12 cellular contexts compared by ENCODE assay signal in genomic region chr12:73421832-73422231, GRCh38.
A peak's percentile ranks its signal among the peaks of the same experiment; 100 is the strongest.
DNase-seq lines count a peak whose midpoint lies in the region; ATAC-seq and TF ChIP-seq lines count a peak whose summit lies in the region.
"Had no signal": no experiment of that assay in that cellular context is flagged by ENCODE, and none has a peak within 500 bp of the region (broad histone marks: within the 10 kb centered on the region; RNA-seq: fewer than 3 reads in every experiment).

No MANE protein-coding gene starts in this region.

- no peaks in the 10 kb centered on the region for H3F3A ChIP-seq in GM23338 (replicated peaks; ENCODE audit: low read depth)

- TF ChIP-seq CTCF in choroid plexus epithelial cell (conservative IDR thresholded peaks at IDR 0.05; ENCODE audit: low read depth, low read length) (no peak), progenitor cell of endocrine pancreas (IDR thresholded peaks at IDR 0.05; ENCODE audit: unreplicated experiment) (no peak), GM23338 (conservative IDR thresholded peaks at IDR 0.05; ENCODE audit: low read depth in 2 of 2) (no peak)

- no peaks in the 10 kb centered on the region for H3K27me3 ChIP-seq in GM23338 (ENCODE audit: insufficient read depth)

- no peak overlapping the region for H2AFZ ChIP-seq in GM23338

- H3K4me3 ChIP-seq in choroid plexus epithelial cell (ENCODE audit: low read depth, low read length) (peak overlapping the region; percentile 28), GM23338 (no peak overlapping the region)

- H3K27me3 Mint-ChIP-seq in progenitor cell of endocrine pancreas, result no peaks in the 10 kb centered on the region
- no peaks in the 10 kb centered on the region for H3K27me3 Mint-ChIP-seq in GM23338 (ENCODE audit: insufficient read depth, low read depth, poor library complexity)

- DNase-seq in Ammon's horn (ENCODE audit: low spot score) (peak; percentile 2), choroid plexus epithelial cell (ENCODE audit: low read depth) (peak; percentile 13), progenitor cell of endocrine pancreas (ENCODE audit: low spot score, unreplicated experiment) (no peak), GM23338 (ENCODE audit: low spot score) (no peak), KBM-7 (no peak)
- no peak for DNase-seq in effector CD8-positive, alpha-beta T cell (lab: John Stamatoyannopoulos, UW)
- DNase-seq: H7, Kasumi-1, NCI-H524 had no signal

- ATAC-seq in GM19351 (IDR thresholded peaks at IDR 0.05; ENCODE audit: unreplicated experiment) (peak; percentile 88), HG03460 (IDR thresholded peaks at IDR 0.05; ENCODE audit: unreplicated experiment) (peak; percentile 84), GM23338 (no peak)

- no peaks in the 10 kb centered on the region for H3K4me1 ChIP-seq in GM23338 (ENCODE audit: insufficient read depth)

- H3K27ac ChIP-seq in GM23338 (ENCODE audit: low read depth), result no peak overlapping the region

- H3K9me3 Mint-ChIP-seq in progenitor cell of endocrine pancreas (ENCODE audit: low read depth) (peaks cover 14% of the 10 kb centered on the region), GM23338 (peaks cover 27% of the 10 kb centered on the region)

- in situ Hi-C loops in KBM-7 (cut with MboI; ENCODE audit: low pct_unique_long_range_greater_than_20kb, low sequenced_read_pairs), result no loop called here

- H3K4me2 ChIP-seq in GM23338, result no peak overlapping the region

- H3K36me3 Mint-ChIP-seq in progenitor cell of endocrine pancreas (ENCODE audit: insufficient read depth), result peaks cover 5% of the 10 kb centered on the region
- peaks cover 18% of the 10 kb centered on the region for H3K36me3 Mint-ChIP-seq in GM23338 (ENCODE audit: low read depth)

- H4K20me1 ChIP-seq in GM23338 (replicated peaks; ENCODE audit: insufficient read depth), result no peaks in the 10 kb centered on the region

- no peaks in the 10 kb centered on the region for H3K4me1 Mint-ChIP-seq in progenitor cell of endocrine pancreas (ENCODE audit: low read depth)
- no peaks in the 10 kb centered on the region for H3K4me1 Mint-ChIP-seq in GM23338

- H3K27ac Mint-ChIP-seq in progenitor cell of endocrine pancreas (no peak overlapping the region), GM23338 (no peak overlapping the region)
- H3K27ac Mint-ChIP-seq: activated T-helper 2 cell treated with anti-CD3 and anti-CD28 coated beads, Interferon-gamma antibody, Interleukin-2, Interleukin-4, amounts not matched to agents 10 μg/mL and 5 μg/mL and 100 μg/mL, durations not matched to agents 14 hours and 24 hours and 36 hours had no signal

- H3K4me3 Mint-ChIP-seq in progenitor cell of endocrine pancreas (ENCODE audit: low read depth) (no peak overlapping the region), GM23338 (no peak overlapping the region)

- peaks cover 12% of the 10 kb centered on the region; the same call in 1 of the 2 replicates for H3K9me2 ChIP-seq in GM23338 (ENCODE audit: insufficient read depth)

- no peaks in the 10 kb centered on the region for H3K79me2 ChIP-seq in GM23338 (replicated peaks; ENCODE audit: insufficient read depth)

- peaks cover 10% of the 10 kb centered on the region for H3K36me3 ChIP-seq in GM23338 (ENCODE audit: insufficient read depth)

TF ChIP-seq in GM23338, 12 proteins besides CTCF, POLR2A, EP300 and RAD21 (continues in another document):
- TF ChIP-seq EZH2 (IDR thresholded peaks at IDR 0.05; ENCODE audit: low read depth, unreplicated experiment), result no peak
- TF ChIP-seq, protein P1, sequence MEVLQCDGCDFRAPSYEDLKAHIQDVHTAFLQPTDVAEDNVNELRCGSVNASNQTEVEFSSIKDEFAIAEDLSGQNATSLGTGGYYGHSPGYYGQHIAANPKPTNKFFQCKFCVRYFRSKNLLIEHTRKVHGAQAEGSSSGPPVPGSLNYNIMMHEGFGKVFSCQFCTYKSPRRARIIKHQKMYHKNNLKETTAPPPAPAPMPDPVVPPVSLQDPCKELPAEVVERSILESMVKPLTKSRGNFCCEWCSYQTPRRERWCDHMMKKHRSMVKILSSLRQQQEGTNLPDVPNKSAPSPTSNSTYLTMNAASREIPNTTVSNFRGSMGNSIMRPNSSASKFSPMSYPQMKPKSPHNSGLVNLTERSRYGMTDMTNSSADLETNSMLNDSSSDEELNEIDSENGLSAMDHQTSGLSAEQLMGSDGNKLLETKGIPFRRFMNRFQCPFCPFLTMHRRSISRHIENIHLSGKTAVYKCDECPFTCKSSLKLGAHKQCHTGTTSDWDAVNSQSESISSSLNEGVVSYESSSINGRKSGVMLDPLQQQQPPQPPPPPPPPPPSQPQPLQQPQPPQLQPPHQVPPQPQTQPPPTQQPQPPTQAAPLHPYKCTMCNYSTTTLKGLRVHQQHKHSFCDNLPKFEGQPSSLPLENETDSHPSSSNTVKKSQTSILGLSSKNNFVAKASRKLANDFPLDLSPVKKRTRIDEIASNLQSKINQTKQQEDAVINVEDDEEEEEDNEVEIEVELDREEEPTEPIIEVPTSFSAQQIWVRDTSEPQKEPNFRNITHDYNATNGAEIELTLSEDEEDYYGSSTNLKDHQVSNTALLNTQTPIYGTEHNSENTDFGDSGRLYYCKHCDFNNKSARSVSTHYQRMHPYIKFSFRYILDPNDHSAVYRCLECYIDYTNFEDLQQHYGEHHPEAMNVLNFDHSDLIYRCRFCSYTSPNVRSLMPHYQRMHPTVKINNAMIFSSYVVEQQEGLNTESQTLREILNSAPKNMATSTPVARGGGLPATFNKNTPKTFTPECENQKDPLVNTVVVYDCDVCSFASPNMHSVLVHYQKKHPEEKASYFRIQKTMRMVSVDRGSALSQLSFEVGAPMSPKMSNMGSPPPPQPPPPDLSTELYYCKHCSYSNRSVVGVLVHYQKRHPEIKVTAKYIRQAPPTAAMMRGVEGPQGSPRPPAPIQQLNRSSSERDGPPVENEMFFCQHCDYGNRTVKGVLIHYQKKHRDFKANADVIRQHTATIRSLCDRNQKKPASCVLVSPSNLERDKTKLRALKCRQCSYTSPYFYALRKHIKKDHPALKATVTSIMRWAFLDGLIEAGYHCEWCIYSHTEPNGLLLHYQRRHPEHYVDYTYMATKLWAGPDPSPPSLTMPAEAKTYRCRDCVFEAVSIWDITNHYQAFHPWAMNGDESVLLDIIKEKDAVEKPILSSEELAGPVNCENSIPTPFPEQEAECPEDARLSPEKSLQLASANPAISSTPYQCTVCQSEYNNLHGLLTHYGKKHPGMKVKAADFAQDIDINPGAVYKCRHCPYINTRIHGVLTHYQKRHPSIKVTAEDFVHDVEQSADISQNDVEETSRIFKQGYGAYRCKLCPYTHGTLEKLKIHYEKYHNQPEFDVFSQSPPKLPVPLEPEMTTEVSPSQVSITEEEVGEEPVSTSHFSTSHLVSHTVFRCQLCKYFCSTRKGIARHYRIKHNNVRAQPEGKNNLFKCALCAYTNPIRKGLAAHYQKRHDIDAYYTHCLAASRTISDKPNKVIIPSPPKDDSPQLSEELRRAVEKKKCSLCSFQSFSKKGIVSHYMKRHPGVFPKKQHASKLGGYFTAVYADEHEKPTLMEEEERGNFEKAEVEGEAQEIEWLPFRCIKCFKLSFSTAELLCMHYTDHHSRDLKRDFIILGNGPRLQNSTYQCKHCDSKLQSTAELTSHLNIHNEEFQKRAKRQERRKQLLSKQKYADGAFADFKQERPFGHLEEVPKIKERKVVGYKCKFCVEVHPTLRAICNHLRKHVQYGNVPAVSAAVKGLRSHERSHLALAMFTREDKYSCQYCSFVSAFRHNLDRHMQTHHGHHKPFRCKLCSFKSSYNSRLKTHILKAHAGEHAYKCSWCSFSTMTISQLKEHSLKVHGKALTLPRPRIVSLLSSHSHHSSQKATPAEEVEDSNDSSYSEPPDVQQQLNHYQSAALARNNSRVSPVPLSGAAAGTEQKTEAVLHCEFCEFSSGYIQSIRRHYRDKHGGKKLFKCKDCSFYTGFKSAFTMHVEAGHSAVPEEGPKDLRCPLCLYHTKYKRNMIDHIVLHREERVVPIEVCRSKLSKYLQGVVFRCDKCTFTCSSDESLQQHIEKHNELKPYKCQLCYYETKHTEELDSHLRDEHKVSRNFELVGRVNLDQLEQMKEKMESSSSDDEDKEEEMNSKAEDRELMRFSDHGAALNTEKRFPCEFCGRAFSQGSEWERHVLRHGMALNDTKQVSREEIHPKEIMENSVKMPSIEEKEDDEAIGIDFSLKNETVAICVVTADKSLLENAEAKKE (CRISPR knock-in tag; IDR thresholded peaks at IDR 0.05), result no peak
- TF ChIP-seq ZNF114 (CRISPR knock-in tag; IDR thresholded peaks at IDR 0.05), result no peak
- TF ChIP-seq, protein P2, sequence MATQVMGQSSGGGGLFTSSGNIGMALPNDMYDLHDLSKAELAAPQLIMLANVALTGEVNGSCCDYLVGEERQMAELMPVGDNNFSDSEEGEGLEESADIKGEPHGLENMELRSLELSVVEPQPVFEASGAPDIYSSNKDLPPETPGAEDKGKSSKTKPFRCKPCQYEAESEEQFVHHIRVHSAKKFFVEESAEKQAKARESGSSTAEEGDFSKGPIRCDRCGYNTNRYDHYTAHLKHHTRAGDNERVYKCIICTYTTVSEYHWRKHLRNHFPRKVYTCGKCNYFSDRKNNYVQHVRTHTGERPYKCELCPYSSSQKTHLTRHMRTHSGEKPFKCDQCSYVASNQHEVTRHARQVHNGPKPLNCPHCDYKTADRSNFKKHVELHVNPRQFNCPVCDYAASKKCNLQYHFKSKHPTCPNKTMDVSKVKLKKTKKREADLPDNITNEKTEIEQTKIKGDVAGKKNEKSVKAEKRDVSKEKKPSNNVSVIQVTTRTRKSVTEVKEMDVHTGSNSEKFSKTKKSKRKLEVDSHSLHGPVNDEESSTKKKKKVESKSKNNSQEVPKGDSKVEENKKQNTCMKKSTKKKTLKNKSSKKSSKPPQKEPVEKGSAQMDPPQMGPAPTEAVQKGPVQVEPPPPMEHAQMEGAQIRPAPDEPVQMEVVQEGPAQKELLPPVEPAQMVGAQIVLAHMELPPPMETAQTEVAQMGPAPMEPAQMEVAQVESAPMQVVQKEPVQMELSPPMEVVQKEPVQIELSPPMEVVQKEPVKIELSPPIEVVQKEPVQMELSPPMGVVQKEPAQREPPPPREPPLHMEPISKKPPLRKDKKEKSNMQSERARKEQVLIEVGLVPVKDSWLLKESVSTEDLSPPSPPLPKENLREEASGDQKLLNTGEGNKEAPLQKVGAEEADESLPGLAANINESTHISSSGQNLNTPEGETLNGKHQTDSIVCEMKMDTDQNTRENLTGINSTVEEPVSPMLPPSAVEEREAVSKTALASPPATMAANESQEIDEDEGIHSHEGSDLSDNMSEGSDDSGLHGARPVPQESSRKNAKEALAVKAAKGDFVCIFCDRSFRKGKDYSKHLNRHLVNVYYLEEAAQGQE (IDR thresholded peaks at IDR 0.05; ENCODE audit: unreplicated experiment), result no peak
- no peak for TF ChIP-seq STAT1 (IDR thresholded peaks at IDR 0.05; ENCODE audit: unreplicated experiment)
- no peak for TF ChIP-seq ETS1 (IDR thresholded peaks at IDR 0.05)

Comparison
In these comparisons a context has a peak if more than half of its experiments do, and no peak if none do; other contexts are left out.
1. DNase-seq: peak in Ammon's horn (single experiment) and choroid plexus epithelial cell (single experiment); none in progenitor cell of endocrine pancreas (single experiment), effector CD8-positive, alpha-beta T cell (single experiment), GM23338 (single experiment) and KBM-7 (single experiment).